In genomic region chr21:20882462-20883415, GRCh38 we compare ENCODE assay signal across 8 cellular contexts.
DNase-seq lines count a peak whose midpoint lies in the region; ATAC-seq, FAIRE-seq and TF ChIP-seq lines count a peak whose summit lies in the region.

No MANE protein-coding gene starts in this region.

- DNase-seq in HPDE6-E6E7 (ENCODE audit: extremely low spot score) (peak; percentile 8), NOMO-1 treated with DMSO at 0.1 percent for 48 hours (lab: John Stamatoyannopoulos, UW; ENCODE audit: unreplicated experiment) (peak; percentile 18), RCC 7860 (ENCODE audit: low spot score) (no peak)
- no peak for DNase-seq in NK-92 treated with Interleukin-12 subunit alpha and Interleukin-12 subunit beta, amount 100 ng/mL, for 24 hours (lab: John Stamatoyannopoulos, UW)

- peak overlapping the region in 1 of 3 experiments; percentile 15 for H3K4me3 Mint-ChIP-seq in nephron

- FAIRE-seq in endometrium (lab: Jason Lieb, UNC) = peak; percentile 59
- FAIRE-seq in RCC 7860 (lab: Jason Lieb, UNC) = no peak

- H3K27ac Mint-ChIP-seq in nephron = peak overlapping the region; percentile 0 to 69 (median 30)

- ATAC-seq in GM19467 (IDR thresholded peaks at IDR 0.05; ENCODE audit: unreplicated experiment) = no peak

- H3K36me3 Mint-ChIP-seq in nephron (ENCODE audit: low read depth) = no peaks in the 10 kb centered on the region

- peaks cover 19% of the 10 kb centered on the region for H3K4me1 Mint-ChIP-seq in nephron

- no peak overlapping the region for H3K27ac ChIP-seq in C4-2B

- peak; percentile 85 for TF ChIP-seq CTCF in C4-2B (conservative IDR thresholded peaks at IDR 0.05)
- TF ChIP-seq CTCF in nephron (IDR thresholded peaks at IDR 0.05; ENCODE audit: unreplicated experiment in 3 of 3) = peak; percentile 66 to 80 (median 79)

- H3K9me3 Mint-ChIP-seq in nephron = peaks cover 8% of the 10 kb centered on the region

- H3K27me3 Mint-ChIP-seq in nephron (ENCODE audit: low read depth) = no peaks in the 10 kb centered on the region

Comparison
In these comparisons a context has a peak if more than half of its experiments do, and no peak if none do; other contexts are left out.
1. DNase-seq: peak in HPDE6-E6E7 (single experiment) and NOMO-1 treated with DMSO at 0.1 percent for 48 hours (single experiment); none in NK-92 treated with Interleukin-12 subunit alpha and Interleukin-12 subunit beta, amount 100 ng/mL, for 24 hours (single experiment) and RCC 7860 (single experiment).